In genomic region chr3:142929109-142929508, GRCh38 we compare ENCODE assay signal across 8 cellular contexts. TPM values are rescaled to one million over a fixed set of nuclear protein-coding genes. Genes with fewer than 3 reads are reported as not detected.
DNase-seq lines count a peak whose midpoint lies in the region; ATAC-seq, FAIRE-seq and TF ChIP-seq lines count a peak whose summit lies in the region.
"Had no signal": no experiment of that assay in that cellular context is flagged by ENCODE, and none has a peak within 500 bp of the region (broad histone marks: within the 10 kb centered on the region; RNA-seq: fewer than 3 reads in every experiment).

No MANE protein-coding gene starts in this region.

- FAIRE-seq in GM12878 (lab: Jason Lieb, UNC): peak; percentile 86

- SMC1A ChIA-PET in GM12878 (lab: Charles Lee; ENCODE audit: uncharacterized antibody, unreplicated experiment): interaction anchor here (0.6 to 1.0 kb wide), 3 partner anchors 27 to 61 kb away, joined by 3 to 4 read pairs (median 3); no protein-coding TSS in a partner anchor

- in situ Hi-C loops in GM12878 (cut with MboI): no loop called here

- TF ChIP-seq RAD21 in GM12878 (IDR thresholded peaks at IDR 0.05; ENCODE audit: insufficient read depth, low read depth, low read length): peak; percentile 65

- H3K36me3 ChIP-seq in PC-9 (ENCODE audit: low read depth) (no peaks in the 10 kb centered on the region), GM12878 (ENCODE audit: control insufficient read depth in 2 of 2, insufficient read depth in 2 of 2, low read length in 1 of 2) (no peaks in the 10 kb centered on the region)

- POLR2A ChIA-PET in PC-9 (lab: Charles Lee; ENCODE audit: unreplicated experiment): no interaction called here
- POLR2A ChIA-PET in GM12878 (lab: Charles Lee): no interaction called here

- H3F3A ChIP-seq in PC-9 (ENCODE audit: insufficient read depth, low read depth): no peaks in the 10 kb centered on the region

- H3K9ac ChIP-seq in GM12878 (ENCODE audit: control insufficient read depth, insufficient read depth, low read length): no peak overlapping the region

- no peaks in the 10 kb centered on the region for H3K4me1 ChIP-seq in PC-9 (replicated peaks; ENCODE audit: insufficient read depth)
- no peaks in the 10 kb centered on the region for H3K4me1 ChIP-seq in GM12878 (ENCODE audit: control insufficient read depth, insufficient read depth, low read length)

- ATAC-seq in HG03280 (IDR thresholded peaks at IDR 0.05; ENCODE audit: unreplicated experiment): peak; percentile 66
- ATAC-seq in GM12878: peak; percentile 92

- H3K79me2 ChIP-seq in PC-9 (ENCODE audit: low read depth): no peaks in the 10 kb centered on the region
- no peaks in the 10 kb centered on the region for H3K79me2 ChIP-seq in GM12878 (ENCODE audit: control insufficient read depth, insufficient read depth, low read length)

- CTCF ChIA-PET in PC-9 (lab: Charles Lee): no interaction called here
- CTCF ChIA-PET in GM12878 (lab: Yijun Ruan, JAX): interaction anchor here (1.2 to 3.3 kb wide), 4 partner anchors 11 to 100 kb away, joined by 3 to 25 read pairs (median 14); no protein-coding TSS in a partner anchor

- H3K27me3 ChIP-seq in PC-9 (ENCODE audit: insufficient read depth, low read depth): no peaks in the 10 kb centered on the region
- H3K27me3 ChIP-seq in GM12878 (replicated peaks in 1 of 2; ENCODE audit: control insufficient read depth in 2 of 2, insufficient read depth in 2 of 2, low read length in 1 of 2): no peaks in the 10 kb centered on the region

- intact Hi-C loops in PC-9 (cut with micrococcal nuclease; ENCODE audit: unreplicated experiment) (loop anchor here (1.0 kb wide), 1 partner anchor 58 kb away; no protein-coding TSS in a partner anchor), GM12878 (cut with micrococcal nuclease; ENCODE audit: unreplicated experiment) (loop anchor here (1.0 kb wide), 1 partner anchor 65 kb away; no protein-coding TSS in a partner anchor)

- 2% methylated on average over 3 of the region's 3 CpGs for WGBS in GM12878 (ENCODE audit: insufficient coverage, insufficient replicate concordance, low lambda C conversion rate, missing lambda C conversion rate)

- H2AFZ ChIP-seq in PC-9 (no peak overlapping the region), GM12878 (ENCODE audit: control insufficient read depth, low read depth, low read length) (no peak overlapping the region)

- H3K9me3 ChIP-seq in PC-9 (ENCODE audit: insufficient read depth, low read depth) (no peaks in the 10 kb centered on the region), GM12878 (replicated peaks; ENCODE audit: control insufficient read depth, insufficient read depth, low read length) (no peaks in the 10 kb centered on the region; the same call in 2 of the 3 replicates)

- H3K9me2 ChIP-seq in PC-9 (ENCODE audit: insufficient read depth): no peaks in the 10 kb centered on the region

- no peak overlapping the region for H3K27ac ChIP-seq in PC-9
- H3K27ac ChIP-seq in GM12878 (ENCODE audit: control insufficient read depth, insufficient read depth): no peak overlapping the region
- H3K27ac ChIP-seq: skin epidermis had no signal

- TF ChIP-seq EP300 in GM12878 (IDR thresholded peaks at IDR 0.05; ENCODE audit: borderline replicate concordance in 1 of 2, control insufficient read depth in 1 of 2, low read depth in 2 of 2, low read length in 2 of 2): no peak

- no peak overlapping the region for H3K4me2 ChIP-seq in PC-9
- H3K4me2 ChIP-seq in GM12878 (ENCODE audit: control insufficient read depth, insufficient read depth): no peak overlapping the region

- TF ChIP-seq CTCF in GM12875 (IDR thresholded peaks at IDR 0.05; ENCODE audit: borderline replicate concordance, insufficient read depth, low read depth, low read length) (peak; percentile 45; the same call in 1 of the 2 replicates), PC-9 (conservative IDR thresholded peaks at IDR 0.05) (peak; percentile 74), GM12878 (IDR thresholded peaks at IDR 0.05 in 2 of 3, conservative IDR thresholded peaks at IDR 0.05 in 1 of 3; ENCODE audit: control insufficient read depth in 2 of 3, extremely low read depth in 1 of 3, insufficient read depth in 1 of 3, low read depth in 3 of 3, low read length in 3 of 3) (peak; percentile 60 to 67 (median 63); a peak in 5 of 6 replicates)

- H4K20me1 ChIP-seq in PC-9 (ENCODE audit: insufficient read depth): no peaks in the 10 kb centered on the region
- no peaks in the 10 kb centered on the region for H4K20me1 ChIP-seq in GM12878 (ENCODE audit: control insufficient read depth, insufficient read depth)

- no peak for TF ChIP-seq POLR2A in GM12878 (IDR thresholded peaks at IDR 0.05; ENCODE audit: low read depth, low read length)

- DNase-seq in PC-9: peak; percentile 49 to 56
- no peak for DNase-seq in GM12878 (ENCODE audit: low read depth, low spot score)
- DNase-seq in lung microvascular endothelial cell (ENCODE audit: low read depth in 2 of 2): peak; percentile 27 to 61
- no peak for DNase-seq in NCI-H510A treated with DMSO at 0.1 percent for 48 hours (lab: John Stamatoyannopoulos, UW)
- no peak for DNase-seq in T1000 (lab: John Stamatoyannopoulos, UW)

- H3K4me3 ChIP-seq in GM12875 (ENCODE audit: low read depth, low read length) (no peak overlapping the region), PC-9 (no peak overlapping the region), GM12878 (no peak overlapping the region)
- H3K4me3 ChIP-seq: skin epidermis had no signal

- BruUV-seq in PC-9 (replicated peaks; lab: Mats Ljungman, UMichigan) (no TSS peak), GM12878 (replicated peaks; lab: Mats Ljungman, UMichigan) (no TSS peak)

- RAD21 ChIA-PET in GM12878 (lab: Charles Lee; ENCODE audit: unreplicated experiment): interaction anchor here (1.6 to 4.2 kb wide), 2 partner anchors 58 to 64 kb away, joined by 5 to 15 read pairs; no protein-coding TSS in a partner anchor

TF ChIP-seq in GM12878, 131 proteins besides CTCF, POLR2A, EP300 and RAD21:
- TF ChIP-seq EZH2 (IDR thresholded peaks at IDR 0.05; ENCODE audit: borderline replicate concordance, control insufficient read depth, low read depth, low read length) (no peak), SMC3 (IDR thresholded peaks at IDR 0.05; ENCODE audit: borderline replicate concordance, low read length) (peak; percentile 65; the same call in 1 of the 2 replicates), NR2C1 (IDR thresholded peaks at IDR 0.05) (no peak), FOXK2 (IDR thresholded peaks at IDR 0.05) (no peak), JUNB (IDR thresholded peaks at IDR 0.05) (no peak), YY1 (IDR thresholded peaks at IDR 0.05; ENCODE audit: low read depth, low read length) (0 out of 2 replicates have a peak, but pooled peaks have one; percentile 46)

RNA-seq across cellular contexts. Expression of gene PAQR9, which starts 34.4 kb away (rescaled TPM):
- total RNA-seq in PC-9 (2021) (not detected in 2 replicates), GM12878 (2014; rRNA removed) (not detected in 2 replicates), GM12878 (2014; rRNA removed; fragmentation: Illumina TruSeq; extraction: Trizol) (not detected in 2 replicates), GM12878 (2021) (not detected in 2 replicates), lung microvascular endothelial cell (not detected in 2 replicates)
- not detected in 2 replicates for total RNA-seq in GM12878 (2013; cell fraction: nucleolus; rRNA removed)
- not detected for polyA plus RNA-seq in GM12878 (2011; ENCODE audit: low read depth)
- polyA plus RNA-seq in GM12878 (2011; rRNA removed) (not detected in 2 replicates), GM12878 (2014; fragmentation: Illumina TruSeq; extraction: Trizol) (not detected in 2 replicates), GM12878 (2014; fragmentation: Nextera tagmentation; extraction: Ambion mirVana) (not detected), GM12878 (2014; rRNA removed) (not detected in 2 replicates), GM12878 (2016; fragmentation: Nextera tagmentation; extraction: Ambion mirVana) (not detected)
- polyA plus RNA-seq in GM12878 (2011; cell fraction: cytosol; rRNA removed): not detected in 2 replicates
- not detected in 2 replicates for polyA plus RNA-seq in GM12878 (2011; cell fraction: nucleus; rRNA removed)
- not detected in 2 replicates for polyA plus RNA-seq in GM12878 (2012)
- 0.05 TPM in 1 of 2 replicates, not detected in the other for polyA minus RNA-seq in GM12878 (2011; rRNA and poly(A)+ RNA removed)
- not detected in 2 replicates for polyA minus RNA-seq in GM12878 (2011; cell fraction: cytosol; rRNA and poly(A)+ RNA removed)
- polyA minus RNA-seq in GM12878 (2011; cell fraction: nucleus; rRNA and poly(A)+ RNA removed): 0.12 TPM in 1 of 2 replicates, not detected in the other

RNA-seq across cellular contexts. Expression of gene PCOLCE2, which starts 40.2 kb away (rescaled TPM):
- total RNA-seq in PC-9 (2021): 1.5 and 2.5 TPM in 2 replicates
- total RNA-seq in GM12878 (2013; cell fraction: nucleolus; rRNA removed): 1.4 and 1.5 TPM in 2 replicates
- 0.11 and 0.49 TPM in 2 replicates for total RNA-seq in GM12878 (2014; rRNA removed)
- total RNA-seq in GM12878 (2014; rRNA removed; fragmentation: Illumina TruSeq; extraction: Trizol): 0.23 and 0.40 TPM in 2 replicates
- total RNA-seq in GM12878 (2021): 0.41 and 1.1 TPM in 2 replicates
- not detected for polyA plus RNA-seq in GM12878 (2011; ENCODE audit: low read depth)
- polyA plus RNA-seq in GM12878 (2011; rRNA removed): 7.6 and 11.9 TPM in 2 replicates
- polyA plus RNA-seq in GM12878 (2011; cell fraction: cytosol; rRNA removed): 3.5 and 4.4 TPM in 2 replicates
- 5.1 and 6.7 TPM in 2 replicates for polyA plus RNA-seq in GM12878 (2011; cell fraction: nucleus; rRNA removed)
- polyA plus RNA-seq in GM12878 (2012): 0.24 and 0.46 TPM in 2 replicates
- 0.34 and 0.60 TPM in 2 replicates for polyA plus RNA-seq in GM12878 (2014; fragmentation: Illumina TruSeq; extraction: Trizol)
- under 1 TPM; 0.20 to 0.31 TPM for polyA plus RNA-seq in GM12878 (2014; fragmentation: Nextera tagmentation; extraction: Ambion mirVana)
- 0.27 and 0.78 TPM in 2 replicates for polyA plus RNA-seq in GM12878 (2014; rRNA removed)
- under 1 TPM; 0.40 to 0.76 TPM for polyA plus RNA-seq in GM12878 (2016; fragmentation: Nextera tagmentation; extraction: Ambion mirVana)
- polyA minus RNA-seq in GM12878 (2011; rRNA and poly(A)+ RNA removed): 6.0 and 8.1 TPM in 2 replicates
- 2.1 and 2.4 TPM in 2 replicates for polyA minus RNA-seq in GM12878 (2011; cell fraction: cytosol; rRNA and poly(A)+ RNA removed)
- 4.6 and 5.9 TPM in 2 replicates for polyA minus RNA-seq in GM12878 (2011; cell fraction: nucleus; rRNA and poly(A)+ RNA removed)
- not detected in 2 replicates for total RNA-seq in lung microvascular endothelial cell

Comparison
In these comparisons a context has a peak if more than half of its experiments do, and no peak if none do; other contexts are left out.
1. DNase-seq: peak in PC-9 (2 of 2) and lung microvascular endothelial cell (2 of 2); none in GM12878 (single experiment), NCI-H510A treated with DMSO at 0.1 percent for 48 hours (single experiment) and T1000 (single experiment).
2. Peak in every context shown above with its lines, with median percentiles within 50 percentile points of each other: CTCF ChIP-seq.